ENCODE assay signal across 1 cellular context in the genomic region with DNA sequence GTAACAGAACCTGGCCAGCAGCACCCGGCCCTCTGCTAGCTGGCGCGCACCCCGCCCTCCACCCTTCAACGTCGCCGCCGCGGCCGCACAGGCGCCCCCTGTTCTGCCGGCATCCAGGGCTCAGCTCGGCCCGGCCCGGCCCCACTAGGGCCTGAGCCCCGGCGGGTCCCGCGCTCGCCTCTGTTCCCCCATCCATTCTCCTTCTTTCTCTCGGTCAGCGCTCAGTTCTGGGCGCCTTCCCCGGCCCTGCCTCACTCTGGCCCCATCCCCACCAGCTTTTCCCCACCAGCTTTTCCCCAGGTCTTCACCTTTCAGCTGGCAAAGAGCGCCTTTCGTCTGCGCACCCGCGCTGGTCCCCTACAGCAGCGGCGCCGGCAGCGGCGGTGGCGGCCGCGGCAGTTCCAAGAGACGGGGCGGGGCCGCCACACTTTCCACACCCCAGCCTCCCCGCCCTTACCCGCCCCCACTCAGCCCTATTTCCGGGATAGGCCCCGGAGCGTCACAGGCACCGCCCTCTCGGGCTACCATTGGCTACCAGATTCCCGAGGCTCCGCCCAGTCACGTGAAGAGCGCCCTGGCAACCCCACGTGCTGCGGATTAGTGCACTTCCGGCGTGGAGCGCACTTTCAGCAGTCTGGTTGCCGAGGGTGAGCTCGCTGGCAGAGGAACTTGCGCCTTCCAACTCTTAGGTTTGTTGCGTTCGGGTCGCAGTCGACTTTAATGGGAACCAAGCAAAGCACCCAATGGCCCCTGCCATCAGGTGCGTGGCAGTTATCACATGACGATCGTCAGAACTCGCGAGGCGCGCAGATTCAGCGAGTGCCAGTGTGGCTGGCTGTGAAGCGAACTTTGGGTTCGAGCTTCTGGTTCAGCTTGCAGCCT.
TF ChIP-seq lines count a peak whose summit lies in the region.

A gene (minus strand): TSS at position 403 of the 882 bp plus-strand sequence. CDS start 831 bp downstream, outside the sequence.

TF ChIP-seq in HepG2, 621 proteins besides CTCF, POLR2A, EP300 and RAD21 (continued from another document and continues in another):
- TF ChIP-seq HNF4G (IDR thresholded peaks at IDR 0.05; ENCODE audit: borderline replicate concordance, low read depth, low read length) = no peak
- no peak for TF ChIP-seq HNF4G (CRISPR knock-in tag; IDR thresholded peaks at IDR 0.05; ENCODE audit: borderline replicate concordance, low read depth)
- TF ChIP-seq ZNF446 (CRISPR knock-in tag; IDR thresholded peaks at IDR 0.05) = peak; percentile 65; the same call in 1 of the 2 replicates
- TF ChIP-seq, protein P1, sequence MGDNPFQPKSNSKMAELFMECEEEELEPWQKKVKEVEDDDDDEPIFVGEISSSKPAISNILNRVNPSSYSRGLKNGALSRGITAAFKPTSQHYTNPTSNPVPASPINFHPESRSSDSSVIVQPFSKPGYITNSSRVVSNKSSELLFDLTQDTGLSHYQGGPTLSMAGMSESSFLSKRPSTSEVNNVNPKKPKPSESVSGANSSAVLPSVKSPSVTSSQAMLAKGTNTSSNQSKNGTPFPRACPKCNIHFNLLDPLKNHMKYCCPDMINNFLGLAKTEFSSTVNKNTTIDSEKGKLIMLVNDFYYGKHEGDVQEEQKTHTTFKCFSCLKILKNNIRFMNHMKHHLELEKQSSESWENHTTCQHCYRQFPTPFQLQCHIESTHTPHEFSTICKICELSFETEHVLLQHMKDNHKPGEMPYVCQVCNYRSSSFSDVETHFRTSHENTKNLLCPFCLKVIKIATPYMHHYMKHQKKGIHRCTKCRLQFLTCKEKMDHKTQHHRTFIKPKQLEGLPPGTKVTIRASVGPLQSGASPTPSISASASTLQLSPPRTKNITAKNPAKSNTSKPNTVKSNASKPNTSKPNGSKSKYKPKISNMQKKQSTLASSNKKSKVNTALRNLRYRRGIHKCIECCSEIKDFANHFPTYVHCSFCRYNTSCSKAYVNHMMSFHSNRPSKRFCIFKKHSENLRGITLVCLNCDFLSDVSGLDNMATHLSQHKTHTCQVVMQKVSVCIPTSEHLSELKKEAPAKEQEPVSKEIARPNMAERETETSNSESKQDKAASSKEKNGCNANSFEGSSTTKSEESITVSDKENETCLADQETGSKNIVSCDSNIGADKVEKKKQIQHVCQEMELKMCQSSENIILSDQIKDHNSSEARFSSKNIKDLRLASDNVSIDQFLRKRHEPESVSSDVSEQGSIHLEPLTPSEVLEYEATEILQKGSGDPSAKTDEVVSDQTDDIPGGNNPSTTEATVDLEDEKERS (CRISPR knock-in tag; IDR thresholded peaks at IDR 0.05) = 0 out of 2 replicates have a peak, but pooled peaks have one; percentile 31
- TF ChIP-seq THAP11 (CRISPR knock-in tag; IDR thresholded peaks at IDR 0.05) = peak; percentile 60
- no peak for TF ChIP-seq JUND (CRISPR knock-in tag; IDR thresholded peaks at IDR 0.05)
- no peak for TF ChIP-seq ZNF383 (CRISPR knock-in tag; IDR thresholded peaks at IDR 0.05; ENCODE audit: borderline replicate concordance)
- TF ChIP-seq NR1H2 (CRISPR knock-in tag; IDR thresholded peaks at IDR 0.05; ENCODE audit: borderline replicate concordance, low read depth) = no peak
- TF ChIP-seq, protein P2, sequence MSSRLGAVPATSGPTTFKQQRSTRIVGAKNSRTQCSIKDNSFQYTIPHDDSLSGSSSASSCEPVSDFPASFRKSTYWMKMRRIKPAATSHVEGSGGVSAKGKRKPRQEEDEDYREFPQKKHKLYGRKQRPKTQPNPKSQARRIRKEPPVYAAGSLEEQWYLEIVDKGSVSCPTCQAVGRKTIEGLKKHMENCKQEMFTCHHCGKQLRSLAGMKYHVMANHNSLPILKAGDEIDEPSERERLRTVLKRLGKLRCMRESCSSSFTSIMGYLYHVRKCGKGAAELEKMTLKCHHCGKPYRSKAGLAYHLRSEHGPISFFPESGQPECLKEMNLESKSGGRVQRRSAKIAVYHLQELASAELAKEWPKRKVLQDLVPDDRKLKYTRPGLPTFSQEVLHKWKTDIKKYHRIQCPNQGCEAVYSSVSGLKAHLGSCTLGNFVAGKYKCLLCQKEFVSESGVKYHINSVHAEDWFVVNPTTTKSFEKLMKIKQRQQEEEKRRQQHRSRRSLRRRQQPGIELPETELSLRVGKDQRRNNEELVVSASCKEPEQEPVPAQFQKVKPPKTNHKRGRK (CRISPR knock-in tag; IDR thresholded peaks at IDR 0.05) = no peak
- peak; percentile 47 for TF ChIP-seq ASH2L (IDR thresholded peaks at IDR 0.05; ENCODE audit: insufficient read length, low read depth, low read length)
- TF ChIP-seq KMT2B (CRISPR knock-in tag; IDR thresholded peaks at IDR 0.05) = 0 out of 2 replicates have a peak, but pooled peaks have one; percentile 64
- TF ChIP-seq, protein P3, sequence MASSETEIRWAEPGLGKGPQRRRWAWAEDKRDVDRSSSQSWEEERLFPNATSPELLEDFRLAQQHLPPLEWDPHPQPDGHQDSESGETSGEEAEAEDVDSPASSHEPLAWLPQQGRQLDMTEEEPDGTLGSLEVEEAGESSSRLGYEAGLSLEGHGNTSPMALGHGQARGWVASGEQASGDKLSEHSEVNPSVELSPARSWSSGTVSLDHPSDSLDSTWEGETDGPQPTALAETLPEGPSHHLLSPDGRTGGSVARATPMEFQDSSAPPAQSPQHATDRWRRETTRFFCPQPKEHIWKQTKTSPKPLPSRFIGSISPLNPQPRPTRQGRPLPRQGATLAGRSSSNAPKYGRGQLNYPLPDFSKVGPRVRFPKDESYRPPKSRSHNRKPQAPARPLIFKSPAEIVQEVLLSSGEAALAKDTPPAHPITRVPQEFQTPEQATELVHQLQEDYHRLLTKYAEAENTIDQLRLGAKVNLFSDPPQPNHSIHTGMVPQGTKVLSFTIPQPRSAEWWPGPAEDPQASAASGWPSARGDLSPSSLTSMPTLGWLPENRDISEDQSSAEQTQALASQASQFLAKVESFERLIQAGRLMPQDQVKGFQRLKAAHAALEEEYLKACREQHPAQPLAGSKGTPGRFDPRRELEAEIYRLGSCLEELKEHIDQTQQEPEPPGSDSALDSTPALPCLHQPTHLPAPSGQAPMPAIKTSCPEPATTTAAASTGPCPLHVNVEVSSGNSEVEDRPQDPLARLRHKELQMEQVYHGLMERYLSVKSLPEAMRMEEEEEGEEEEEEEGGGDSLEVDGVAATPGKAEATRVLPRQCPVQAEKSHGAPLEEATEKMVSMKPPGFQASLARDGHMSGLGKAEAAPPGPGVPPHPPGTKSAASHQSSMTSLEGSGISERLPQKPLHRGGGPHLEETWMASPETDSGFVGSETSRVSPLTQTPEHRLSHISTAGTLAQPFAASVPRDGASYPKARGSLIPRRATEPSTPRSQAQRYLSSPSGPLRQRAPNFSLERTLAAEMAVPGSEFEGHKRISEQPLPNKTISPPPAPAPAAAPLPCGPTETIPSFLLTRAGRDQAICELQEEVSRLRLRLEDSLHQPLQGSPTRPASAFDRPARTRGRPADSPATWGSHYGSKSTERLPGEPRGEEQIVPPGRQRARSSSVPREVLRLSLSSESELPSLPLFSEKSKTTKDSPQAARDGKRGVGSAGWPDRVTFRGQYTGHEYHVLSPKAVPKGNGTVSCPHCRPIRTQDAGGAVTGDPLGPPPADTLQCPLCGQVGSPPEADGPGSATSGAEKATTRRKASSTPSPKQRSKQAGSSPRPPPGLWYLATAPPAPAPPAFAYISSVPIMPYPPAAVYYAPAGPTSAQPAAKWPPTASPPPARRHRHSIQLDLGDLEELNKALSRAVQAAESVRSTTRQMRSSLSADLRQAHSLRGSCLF (CRISPR knock-in tag; IDR thresholded peaks at IDR 0.05; ENCODE audit: borderline replicate concordance) = no peak
- TF ChIP-seq CREM (IDR thresholded peaks at IDR 0.05) = peak; percentile 9; the same call in 1 of the 2 replicates
- TF ChIP-seq CREM (CRISPR knock-in tag; IDR thresholded peaks at IDR 0.05) = no peak
- no peak for TF ChIP-seq GZF1 (CRISPR knock-in tag; IDR thresholded peaks at IDR 0.05)
- no peak for TF ChIP-seq HMG20A (CRISPR knock-in tag; IDR thresholded peaks at IDR 0.05; ENCODE audit: borderline replicate concordance)
- TF ChIP-seq, protein P4, sequence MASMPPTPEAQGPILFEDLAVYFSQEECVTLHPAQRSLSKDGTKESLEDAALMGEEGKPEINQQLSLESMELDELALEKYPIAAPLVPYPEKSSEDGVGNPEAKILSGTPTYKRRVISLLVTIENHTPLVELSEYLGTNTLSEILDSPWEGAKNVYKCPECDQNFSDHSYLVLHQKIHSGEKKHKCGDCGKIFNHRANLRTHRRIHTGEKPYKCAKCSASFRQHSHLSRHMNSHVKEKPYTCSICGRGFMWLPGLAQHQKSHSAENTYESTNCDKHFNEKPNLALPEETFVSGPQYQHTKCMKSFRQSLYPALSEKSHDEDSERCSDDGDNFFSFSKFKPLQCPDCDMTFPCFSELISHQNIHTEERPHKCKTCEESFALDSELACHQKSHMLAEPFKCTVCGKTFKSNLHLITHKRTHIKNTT (CRISPR knock-in tag; IDR thresholded peaks at IDR 0.05) = no peak
- TF ChIP-seq, protein P5, sequence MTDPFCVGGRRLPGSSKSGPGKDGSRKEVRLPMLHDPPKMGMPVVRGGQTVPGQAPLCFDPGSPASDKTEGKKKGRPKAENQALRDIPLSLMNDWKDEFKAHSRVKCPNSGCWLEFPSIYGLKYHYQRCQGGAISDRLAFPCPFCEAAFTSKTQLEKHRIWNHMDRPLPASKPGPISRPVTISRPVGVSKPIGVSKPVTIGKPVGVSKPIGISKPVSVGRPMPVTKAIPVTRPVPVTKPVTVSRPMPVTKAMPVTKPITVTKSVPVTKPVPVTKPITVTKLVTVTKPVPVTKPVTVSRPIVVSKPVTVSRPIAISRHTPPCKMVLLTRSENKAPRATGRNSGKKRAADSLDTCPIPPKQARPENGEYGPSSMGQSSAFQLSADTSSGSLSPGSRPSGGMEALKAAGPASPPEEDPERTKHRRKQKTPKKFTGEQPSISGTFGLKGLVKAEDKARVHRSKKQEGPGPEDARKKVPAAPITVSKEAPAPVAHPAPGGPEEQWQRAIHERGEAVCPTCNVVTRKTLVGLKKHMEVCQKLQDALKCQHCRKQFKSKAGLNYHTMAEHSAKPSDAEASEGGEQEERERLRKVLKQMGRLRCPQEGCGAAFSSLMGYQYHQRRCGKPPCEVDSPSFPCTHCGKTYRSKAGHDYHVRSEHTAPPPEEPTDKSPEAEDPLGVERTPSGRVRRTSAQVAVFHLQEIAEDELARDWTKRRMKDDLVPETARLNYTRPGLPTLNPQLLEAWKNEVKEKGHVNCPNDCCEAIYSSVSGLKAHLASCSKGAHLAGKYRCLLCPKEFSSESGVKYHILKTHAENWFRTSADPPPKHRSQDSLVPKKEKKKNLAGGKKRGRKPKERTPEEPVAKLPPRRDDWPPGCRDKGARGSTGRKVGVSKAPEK (CRISPR knock-in tag; IDR thresholded peaks at IDR 0.05; ENCODE audit: borderline replicate concordance) = no peak
- TF ChIP-seq TP53 (CRISPR knock-in tag; conservative IDR thresholded peaks at IDR 0.05) = no peak
- TF ChIP-seq, protein P6, sequence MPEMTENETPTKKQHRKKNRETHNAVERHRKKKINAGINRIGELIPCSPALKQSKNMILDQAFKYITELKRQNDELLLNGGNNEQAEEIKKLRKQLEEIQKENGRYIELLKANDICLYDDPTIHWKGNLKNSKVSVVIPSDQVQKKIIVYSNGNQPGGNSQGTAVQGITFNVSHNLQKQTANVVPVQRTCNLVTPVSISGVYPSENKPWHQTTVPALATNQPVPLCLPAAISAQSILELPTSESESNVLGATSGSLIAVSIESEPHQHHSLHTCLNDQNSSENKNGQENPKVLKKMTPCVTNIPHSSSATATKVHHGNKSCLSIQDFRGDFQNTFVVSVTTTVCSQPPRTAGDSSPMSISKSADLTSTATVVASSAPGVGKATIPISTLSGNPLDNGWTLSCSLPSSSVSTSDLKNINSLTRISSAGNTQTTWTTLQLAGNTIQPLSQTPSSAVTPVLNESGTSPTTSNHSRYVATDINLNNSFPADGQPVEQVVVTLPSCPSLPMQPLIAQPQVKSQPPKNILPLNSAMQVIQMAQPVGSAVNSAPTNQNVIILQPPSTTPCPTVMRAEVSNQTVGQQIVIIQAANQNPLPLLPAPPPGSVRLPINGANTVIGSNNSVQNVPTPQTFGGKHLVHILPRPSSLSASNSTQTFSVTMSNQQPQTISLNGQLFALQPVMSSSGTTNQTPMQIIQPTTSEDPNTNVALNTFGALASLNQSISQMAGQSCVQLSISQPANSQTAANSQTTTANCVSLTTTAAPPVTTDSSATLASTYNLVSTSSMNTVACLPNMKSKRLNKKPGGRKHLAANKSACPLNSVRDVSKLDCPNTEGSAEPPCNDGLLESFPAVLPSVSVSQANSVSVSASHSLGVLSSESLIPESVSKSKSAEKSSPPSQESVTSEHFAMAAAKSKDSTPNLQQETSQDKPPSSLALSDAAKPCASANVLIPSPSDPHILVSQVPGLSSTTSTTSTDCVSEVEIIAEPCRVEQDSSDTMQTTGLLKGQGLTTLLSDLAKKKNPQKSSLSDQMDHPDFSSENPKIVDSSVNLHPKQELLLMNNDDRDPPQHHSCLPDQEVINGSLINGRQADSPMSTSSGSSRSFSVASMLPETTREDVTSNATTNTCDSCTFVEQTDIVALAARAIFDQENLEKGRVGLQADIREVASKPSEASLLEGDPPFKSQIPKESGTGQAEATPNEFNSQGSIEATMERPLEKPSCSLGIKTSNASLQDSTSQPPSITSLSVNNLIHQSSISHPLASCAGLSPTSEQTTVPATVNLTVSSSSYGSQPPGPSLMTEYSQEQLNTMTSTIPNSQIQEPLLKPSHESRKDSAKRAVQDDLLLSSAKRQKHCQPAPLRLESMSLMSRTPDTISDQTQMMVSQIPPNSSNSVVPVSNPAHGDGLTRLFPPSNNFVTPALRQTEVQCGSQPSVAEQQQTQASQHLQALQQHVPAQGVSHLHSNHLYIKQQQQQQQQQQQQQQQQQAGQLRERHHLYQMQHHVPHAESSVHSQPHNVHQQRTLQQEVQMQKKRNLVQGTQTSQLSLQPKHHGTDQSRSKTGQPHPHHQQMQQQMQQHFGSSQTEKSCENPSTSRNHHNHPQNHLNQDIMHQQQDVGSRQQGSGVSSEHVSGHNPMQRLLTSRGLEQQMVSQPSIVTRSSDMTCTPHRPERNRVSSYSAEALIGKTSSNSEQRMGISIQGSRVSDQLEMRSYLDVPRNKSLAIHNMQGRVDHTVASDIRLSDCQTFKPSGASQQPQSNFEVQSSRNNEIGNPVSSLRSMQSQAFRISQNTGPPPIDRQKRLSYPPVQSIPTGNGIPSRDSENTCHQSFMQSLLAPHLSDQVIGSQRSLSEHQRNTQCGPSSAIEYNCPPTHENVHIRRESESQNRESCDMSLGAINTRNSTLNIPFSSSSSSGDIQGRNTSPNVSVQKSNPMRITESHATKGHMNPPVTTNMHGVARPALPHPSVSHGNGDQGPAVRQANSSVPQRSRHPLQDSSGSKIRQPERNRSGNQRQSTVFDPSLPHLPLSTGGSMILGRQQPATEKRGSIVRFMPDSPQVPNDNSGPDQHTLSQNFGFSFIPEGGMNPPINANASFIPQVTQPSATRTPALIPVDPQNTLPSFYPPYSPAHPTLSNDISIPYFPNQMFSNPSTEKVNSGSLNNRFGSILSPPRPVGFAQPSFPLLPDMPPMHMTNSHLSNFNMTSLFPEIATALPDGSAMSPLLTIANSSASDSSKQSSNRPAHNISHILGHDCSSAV (CRISPR knock-in tag; IDR thresholded peaks at IDR 0.05; ENCODE audit: borderline replicate concordance) = no peak; the same call in 1 of the 2 replicates
